22 cellular contexts compared by ENCODE assay signal in genomic region chr17:3926860-3927627, GRCh38. TPM values are rescaled to one million over a fixed set of nuclear protein-coding genes. Genes with fewer than 3 reads are reported as not detected.
A peak's percentile ranks its signal among the peaks of the same experiment; 100 is the strongest.
DNase-seq lines count a peak whose midpoint lies in the region; ATAC-seq and TF ChIP-seq lines count a peak whose summit lies in the region.
"Had no signal": no experiment of that assay in that cellular context is flagged by ENCODE, and none has a peak within 500 bp of the region (broad histone marks: within the 10 kb centered on the region; RNA-seq: fewer than 3 reads in every experiment).

No MANE protein-coding gene starts in this region.

- no peak overlapping the region for H2AFZ ChIP-seq in MM.1S (ENCODE audit: low read length)

- no peak overlapping the region for H3K4me2 ChIP-seq in MM.1S (ENCODE audit: low read depth, low read length)

- no peaks in the 10 kb centered on the region for H4K20me1 ChIP-seq in MM.1S (ENCODE audit: insufficient read depth, low read length)

- peak overlapping the region in 7 of 10 donors; percentile 27 to 87 (median 52) for H3K27ac Mint-ChIP-seq in naive thymus-derived CD8-positive, alpha-beta T cell
- H3K27ac Mint-ChIP-seq in type B pancreatic cell: peak overlapping the region; percentile 71
- H3K27ac Mint-ChIP-seq: activated T-helper 1 cell treated with anti-CD3 and anti-CD28 coated beads, Interleukin-12 subunit alpha, Interleukin-12 subunit beta, Interleukin-2, Interleukin-4 antibody, amounts not matched to agents 30 ng/mL and 10 ng/mL and 1 ng/mL, durations not matched to agents 14 hours and 24 hours and 36 hours had no signal

- peaks cover 15% of the 10 kb centered on the region for H3F3A ChIP-seq in MM.1S (ENCODE audit: insufficient read depth, low read length)

- no peaks in the 10 kb centered on the region for H3K27me3 Mint-ChIP-seq in naive thymus-derived CD8-positive, alpha-beta T cell
- no peaks in the 10 kb centered on the region for H3K27me3 Mint-ChIP-seq in type B pancreatic cell

- H3K36me3 ChIP-seq in heart right ventricle (peaks cover 0 to 32% (median 0%) of the 10 kb centered on the region in 9 donors), MM.1S (replicated peaks; ENCODE audit: insufficient read depth, low read length) (no peaks in the 10 kb centered on the region; the same call in 1 of the 2 replicates)
- H3K36me3 ChIP-seq: uterus had no signal

- no peak for DNase-seq in heart right ventricle
- DNase-seq in Right ventricle myocardium inferior (ENCODE audit: missing footprints): no peak
- DNase-seq in coronary artery (ENCODE audit: low spot score): no peak
- no peak for DNase-seq in naive thymus-derived CD8-positive, alpha-beta T cell
- no peak for DNase-seq in type B pancreatic cell (ENCODE audit: extremely low spot score, unreplicated experiment)
- no peak for DNase-seq in MM.1S
- no peak for DNase-seq in SKM-1 treated with dmso at 0.1 percent for 144 hours (lab: John Stamatoyannopoulos, UW; ENCODE audit: unreplicated experiment)
- no peak for DNase-seq in MV-4-11 (lab: John Stamatoyannopoulos, UW)
- DNase-seq: activated CD4-positive, alpha-beta T cell treated with anti-CD3 and anti-CD28 coated beads for 1 hour; dermis blood vessel endothelial cell; head of caudate nucleus; NCI-H1436 treated with DMSO at 0.1 percent for 48 hours; NCI-H2171; NCI-H69; RPMI8226; stimulated activated CD4-positive, alpha-beta T cell treated with anti-CD3 and anti-CD28 coated beads, Interleukin-2, amount 100 ng/mL, for 48 hours; uterus had no signal

- H3K79me2 ChIP-seq in MM.1S (ENCODE audit: low read length): no peaks in the 10 kb centered on the region

- WGBS in heart right ventricle, 2 donors: 83 to 85% methylated on average over 16 of the region's 16 CpGs

- ATAC-seq in heart right ventricle (peak in 5 of 8 donors; percentile 4 to 17 (median 5)), Right ventricle myocardium inferior (no peak)
- no peak for ATAC-seq in naive thymus-derived CD8-positive, alpha-beta T cell
- ATAC-seq: SK-N-SH treated with all-trans-retinoic acid at 6 μM for 48 hours had no signal

- TF ChIP-seq CTCF in heart right ventricle (IDR thresholded peaks at IDR 0.05) (no peak), coronary artery (IDR thresholded peaks at IDR 0.05) (no peak), type B pancreatic cell (conservative IDR thresholded peaks at IDR 0.05) (no peak), MM.1S (IDR thresholded peaks at IDR 0.05; ENCODE audit: low read length) (no peak)

- no peak overlapping the region for H3K9ac ChIP-seq in MM.1S (ENCODE audit: low read length)

- peaks cover 0 to 60% (median 2%) of the 10 kb centered on the region in 3 donors for H3K36me3 Mint-ChIP-seq in naive thymus-derived CD8-positive, alpha-beta T cell
- no peaks in the 10 kb centered on the region for H3K36me3 Mint-ChIP-seq in type B pancreatic cell

- peaks cover 0 to 8% (median 7%) of the 10 kb centered on the region in 4 donors for H3K4me1 Mint-ChIP-seq in naive thymus-derived CD8-positive, alpha-beta T cell
- peaks cover 18% of the 10 kb centered on the region for H3K4me1 Mint-ChIP-seq in type B pancreatic cell (ENCODE audit: unreplicated experiment)

- H3K27me3 ChIP-seq in heart right ventricle (no peaks in the 10 kb centered on the region), MM.1S (replicated peaks; ENCODE audit: insufficient read depth, low read length) (no peaks in the 10 kb centered on the region)
- H3K27me3 ChIP-seq: BLaER1 treated with 17β-estradiol and CSF1 and Interleukin-3, amounts not matched to agents 10 nM and 100 nM; uterus had no signal

- intact Hi-C loops in heart right ventricle (cut with DNase I): no loop called here
- intact Hi-C loops in Right ventricle myocardium inferior (cut with DNase I): no loop called here

- H3K9me3 Mint-ChIP-seq in naive thymus-derived CD8-positive, alpha-beta T cell: no peaks in the 10 kb centered on the region
- H3K9me3 Mint-ChIP-seq in type B pancreatic cell: no peaks in the 10 kb centered on the region
- H3K9me3 Mint-ChIP-seq: activated T-helper 1 cell treated with anti-CD3 and anti-CD28 coated beads, Interleukin-12 subunit alpha, Interleukin-12 subunit beta, Interleukin-2, Interleukin-4 antibody, amounts not matched to agents 30 ng/mL and 10 ng/mL and 1 ng/mL, durations not matched to agents 14 hours and 24 hours and 36 hours had no signal

- no peak overlapping the region for H3K4me3 Mint-ChIP-seq in naive thymus-derived CD8-positive, alpha-beta T cell
- peak overlapping the region; percentile 31 for H3K4me3 Mint-ChIP-seq in type B pancreatic cell
- H3K4me3 Mint-ChIP-seq: activated T-helper 1 cell treated with anti-CD3 and anti-CD28 coated beads, Interleukin-12 subunit alpha, Interleukin-12 subunit beta, Interleukin-2, Interleukin-4 antibody, amounts not matched to agents 30 ng/mL and 10 ng/mL and 1 ng/mL, durations not matched to agents 14 hours and 24 hours and 36 hours had no signal

- H3K4me1 ChIP-seq in heart right ventricle (peaks cover 0 to 20% (median 7%) of the 10 kb centered on the region in 9 donors), MM.1S (ENCODE audit: low read length) (no peaks in the 10 kb centered on the region)
- H3K4me1 ChIP-seq: uterus had no signal

- H3K27ac ChIP-seq in heart right ventricle: no peak overlapping the region
- H3K27ac ChIP-seq in coronary artery: peak overlapping the region; percentile 28 to 85
- H3K27ac ChIP-seq in MM.1S (ENCODE audit: low read length): no peak overlapping the region
- H3K27ac ChIP-seq: skin epidermis, uterus had no signal

- no peaks in the 10 kb centered on the region for H3K9me2 ChIP-seq in MM.1S (replicated peaks; ENCODE audit: insufficient read depth, low read length)

- H3K9me3 ChIP-seq in heart right ventricle (no peaks in the 10 kb centered on the region), MM.1S (replicated peaks; ENCODE audit: insufficient read depth, low read length) (no peaks in the 10 kb centered on the region)
- H3K9me3 ChIP-seq: BLaER1 treated with 17β-estradiol and CSF1 and Interleukin-3, amounts not matched to agents 10 nM and 100 nM; uterus had no signal

- H3K4me3 ChIP-seq in heart right ventricle (no peak overlapping the region), coronary artery (no peak overlapping the region), MM.1S (ENCODE audit: low read length) (no peak overlapping the region)
- H3K4me3 ChIP-seq: BLaER1 treated with 17β-estradiol and CSF1 and Interleukin-3, amounts not matched to agents 10 nM and 100 nM; lung; skin epidermis; uterus had no signal

- POLR2A ChIA-PET in naive thymus-derived CD8-positive, alpha-beta T cell (lab: Charles Lee): interaction anchor here (0.6 kb wide), 1 partner anchor 84 kb away, joined by 4 read pairs; no protein-coding TSS in a partner anchor

RNA-seq across cellular contexts. Expression of gene P2RX1, which starts 10.8 kb away (rescaled TPM):
- total RNA-seq in heart right ventricle (1 to 10 TPM in 4 of 10 donors, under 1 TPM in 6; 0.27 to 2.6 (median 0.49) TPM), Right ventricle myocardium inferior (0.16 TPM), type B pancreatic cell (ENCODE audit: low replicate concordance) (0.36 TPM in 1 of 2 replicates, not detected in the other)
- polyA plus RNA-seq in heart right ventricle: under 1 TPM; 0.37 to 0.99 TPM
- 1 to 10 TPM; 1.1 to 1.6 TPM for total RNA-seq in naive thymus-derived CD8-positive, alpha-beta T cell
- polyA plus RNA-seq in naive thymus-derived CD8-positive, alpha-beta T cell: not detected
- total RNA-seq: dermis blood vessel endothelial cell had no signal

RNA-seq across cellular contexts. Expression of gene CAMKK1, which starts 34.2 kb away (rescaled TPM):
- 1 to 10 TPM; 1.8 to 5.7 (median 3.7) TPM for total RNA-seq in heart right ventricle
- polyA plus RNA-seq in heart right ventricle: 1 to 10 TPM; 2.6 to 2.8 TPM
- total RNA-seq in Right ventricle myocardium inferior: 3.8 TPM
- total RNA-seq in naive thymus-derived CD8-positive, alpha-beta T cell: 1 to 10 TPM; 5.0 to 5.3 TPM
- 1 to 10 TPM in 1 of 3 donors, under 1 TPM in 2; 0.33 to 1.5 (median 0.77) TPM for polyA plus RNA-seq in naive thymus-derived CD8-positive, alpha-beta T cell
- 0.83 and 2.7 TPM in 2 replicates for total RNA-seq in type B pancreatic cell (ENCODE audit: low replicate concordance)

RNA-seq across cellular contexts. Expression of gene ATP2A3, which starts 37.2 kb away (rescaled TPM):
- total RNA-seq in heart right ventricle: 10 to 100 TPM in 1 of 10 donors, 1 to 10 TPM in 9; 4.3 to 10.2 (median 5.7) TPM
- 10 to 100 TPM; 10.2 to 11.0 TPM for polyA plus RNA-seq in heart right ventricle
- total RNA-seq in Right ventricle myocardium inferior: 7.7 TPM
- 100 to 1,000 TPM; 140 to 144 TPM for total RNA-seq in naive thymus-derived CD8-positive, alpha-beta T cell
- 10 to 100 TPM; 37.4 to 71.3 (median 47.7) TPM for polyA plus RNA-seq in naive thymus-derived CD8-positive, alpha-beta T cell
- total RNA-seq in type B pancreatic cell (ENCODE audit: low replicate concordance): 33.2 and 58.6 TPM in 2 replicates
- total RNA-seq: dermis blood vessel endothelial cell had no signal

Comparison
In these comparisons a context has a peak if more than half of its experiments do, and no peak if none do; other contexts are left out.
1. ATAC-seq: peak in heart right ventricle (5 of 8); none in Right ventricle myocardium inferior (single experiment) and naive thymus-derived CD8-positive, alpha-beta T cell (0 of 2).
2. H3K27ac ChIP-seq: peak in coronary artery (2 of 2); none in heart right ventricle (0 of 10) and MM.1S (single experiment).